In the genomic region with DNA sequence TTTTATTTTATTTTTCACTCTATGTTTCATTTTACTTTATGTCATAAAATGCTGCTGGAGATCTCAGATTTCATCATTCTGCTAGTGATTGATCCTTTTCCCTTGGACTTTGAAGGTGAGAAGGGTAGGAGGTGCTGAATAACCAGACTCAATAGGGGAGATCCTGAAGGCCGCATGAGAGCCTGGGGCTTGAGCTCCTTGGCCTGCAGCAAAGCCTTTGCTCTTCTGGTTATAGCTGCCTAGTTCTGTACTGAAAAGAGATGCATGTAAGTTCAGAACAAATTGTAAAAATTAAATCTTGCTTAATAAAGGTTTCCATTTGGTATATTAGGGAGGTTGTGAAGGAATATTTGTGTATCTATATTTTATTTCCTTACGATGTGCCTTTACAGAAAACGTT, we compare ENCODE assay signal across 29 cellular contexts.
"Had no signal": no experiment of that assay in that cellular context is flagged by ENCODE, and none has a peak within 500 bp of the region (broad histone marks: within the 10 kb centered on the region; RNA-seq: fewer than 3 reads in every experiment).

No MANE protein-coding gene starts in this region.

- H3K4me3 ChIP-seq: stomach, suprapubic skin, testis, thoracic aorta, thyroid gland, tibial artery, tibial nerve, transverse colon, upper lobe of left lung, upper lobe of right lung, uterus, vagina had no signal

- H3K4me3 Mint-ChIP-seq: stimulated activated effector memory CD8-positive, alpha-beta T cell treated with anti-CD3 and anti-CD28 coated beads, Interleukin-12 subunit alpha, Interleukin-12 subunit beta, amount 100 ng/mL, for 72 hours; stimulated activated memory B cell treated with anti-CD40 and anti-IgM and Interleukin-4, amounts not matched to agents 10 μg/mL and 1 μg/mL and 100 μg/mL, for 72 hours; stimulated activated naive B cell treated with anti-CD40 and anti-IgM and Interleukin-4, amounts not matched to agents 10 μg/mL and 1 μg/mL and 100 μg/mL, for 72 hours; stimulated activated naive CD8-positive, alpha-beta T cell treated with anti-CD3 and anti-CD28 coated beads, Interleukin-15, amount 100 ng/mL, for 72 hours; stimulated activated naive CD8-positive, alpha-beta T cell treated with anti-CD3 and anti-CD28 coated beads, Interleukin-15, Interleukin-2, amounts not matched to agents 100 ng/mL and 50 ng/mL, for 24 hours; type B pancreatic cell had no signal

- H3K4me1 Mint-ChIP-seq: stimulated activated effector memory CD8-positive, alpha-beta T cell treated with anti-CD3 and anti-CD28 coated beads, Interleukin-12 subunit alpha, Interleukin-12 subunit beta, amount 100 ng/mL, for 72 hours; stimulated activated memory B cell treated with anti-CD40 and anti-IgM and Interleukin-4, amounts not matched to agents 10 μg/mL and 1 μg/mL and 100 μg/mL, for 72 hours; stimulated activated naive CD8-positive, alpha-beta T cell treated with anti-CD3 and anti-CD28 coated beads, Interleukin-15, amount 100 ng/mL, for 72 hours had no signal

- H3K27me3 Mint-ChIP-seq: stimulated activated memory B cell treated with anti-CD40 and anti-IgM and Interleukin-4, amounts not matched to agents 10 μg/mL and 1 μg/mL and 100 μg/mL, for 72 hours; stimulated activated naive CD8-positive, alpha-beta T cell treated with anti-CD3 and anti-CD28 coated beads, Interleukin-15, amount 100 ng/mL, for 72 hours had no signal

- H3K27me3 ChIP-seq: stomach, suprapubic skin, testis, thyroid gland, tibial artery, tibial nerve, transverse colon, upper lobe of left lung, upper lobe of right lung, uterus, vagina had no signal

- DNase-seq: stimulated activated CD4-positive, alpha-beta T cell treated with anti-CD3 and anti-CD28 coated beads, Interleukin-2, amount 100 ng/mL, for 48 hours; stimulated activated CD4-positive, alpha-beta T cell treated with anti-CD3 and anti-CD28 coated beads, Interleukin-4, amount 100 ng/mL, for 1 hour; stimulated activated CD4-positive, alpha-beta T cell treated with anti-CD3 and anti-CD28 coated beads, Interleukin-4, amount 100 ng/mL, for 24 hours; stimulated activated CD4-positive, alpha-beta T cell treated with anti-CD3 and anti-CD28 coated beads, Interleukin-4, amount 100 ng/mL, for 4 hours; stimulated activated CD8-positive, alpha-beta memory T cell treated with anti-CD3 and anti-CD28 coated beads, Interleukin-4, amount 100 ng/mL, for 48 hours; stimulated activated naive B cell treated with anti-CD40 and anti-IgM and Interleukin-4, amounts not matched to agents 10 μg/mL and 1 μg/mL and 100 μg/mL, for 72 hours; stimulated activated naive CD4-positive, alpha-beta T cell; stimulated activated naive CD4-positive, alpha-beta T cell treated with Interleukin-2 at 50 U/mL for 16 hours; stimulated activated naive CD8-positive, alpha-beta T cell treated with anti-CD3 and anti-CD28 coated beads, Interleukin-15, amount 100 ng/mL, for 72 hours; stimulated activated naive CD8-positive, alpha-beta T cell treated with anti-CD3 and anti-CD28 coated beads, Interleukin-15, Interleukin-2, amounts not matched to agents 100 U/mL and 50 U/mL, for 24 hours; stomach; substantia nigra; testis; thyroid gland; tibial artery; transverse colon; trophoblast cell; upper lobe of left lung; upper lobe of right lung; uterus had no signal

- ATAC-seq: stimulated activated effector memory CD8-positive, alpha-beta T cell treated with anti-CD3 and anti-CD28 coated beads, Interleukin-12 subunit alpha, Interleukin-12 subunit beta, amount 100 ng/mL, for 72 hours; stimulated activated memory B cell treated with anti-CD40 and anti-IgM and Interleukin-4, amounts not matched to agents 10 μg/mL and 1 μg/mL and 100 μg/mL, for 72 hours; stimulated activated naive B cell treated with anti-CD40 and anti-IgM and Interleukin-4, amounts not matched to agents 10 μg/mL and 1 μg/mL and 100 μg/mL, for 72 hours; stimulated activated naive CD8-positive, alpha-beta T cell treated with anti-CD3 and anti-CD28 coated beads, Interleukin-15, amount 100 ng/mL, for 72 hours; stimulated activated naive CD8-positive, alpha-beta T cell treated with anti-CD3 and anti-CD28 coated beads, Interleukin-15, Interleukin-2, amounts not matched to agents 100 U/mL and 50 U/mL, for 24 hours; upper lobe of right lung had no signal

- H3K36me3 Mint-ChIP-seq: stimulated activated effector memory CD8-positive, alpha-beta T cell treated with anti-CD3 and anti-CD28 coated beads, Interleukin-12 subunit alpha, Interleukin-12 subunit beta, amount 100 ng/mL, for 72 hours; stimulated activated memory B cell treated with anti-CD40 and anti-IgM and Interleukin-4, amounts not matched to agents 10 μg/mL and 1 μg/mL and 100 μg/mL, for 72 hours; type B pancreatic cell had no signal

- H3K9me3 ChIP-seq: suprapubic skin, testis, thoracic aorta, thyroid gland, tibial artery, upper lobe of left lung, uterus, vagina had no signal

- FAIRE-seq: urothelium cell line had no signal

- H3K36me3 ChIP-seq: stomach, suprapubic skin, thoracic aorta, thyroid gland, tibial artery, tibial nerve, transverse colon, upper lobe of left lung, upper lobe of right lung, uterus, vagina had no signal

- H3K4me1 ChIP-seq: testis, thyroid gland, tibial artery, transverse colon, upper lobe of left lung, upper lobe of right lung, uterus, vagina had no signal

- H3K27ac Mint-ChIP-seq: stimulated activated effector memory CD8-positive, alpha-beta T cell treated with anti-CD3 and anti-CD28 coated beads, Interleukin-12 subunit alpha, Interleukin-12 subunit beta, amount 100 ng/mL, for 72 hours; stimulated activated memory B cell treated with anti-CD40 and anti-IgM and Interleukin-4, amounts not matched to agents 10 μg/mL and 1 μg/mL and 100 μg/mL, for 72 hours; stimulated activated naive B cell treated with anti-CD40 and anti-IgM and Interleukin-4, amounts not matched to agents 10 μg/mL and 1 μg/mL and 100 μg/mL, for 72 hours; stimulated activated naive CD8-positive, alpha-beta T cell treated with anti-CD3 and anti-CD28 coated beads, Interleukin-15, Interleukin-2, amounts not matched to agents 100 ng/mL and 50 ng/mL, for 24 hours; type B pancreatic cell had no signal

- H3K27ac ChIP-seq: stomach, suprapubic skin, testis, thoracic aorta, thyroid gland, tibial artery, tibial nerve, transverse colon, upper lobe of left lung, upper lobe of right lung, uterus, vagina had no signal
